1 cellular context compared by ENCODE assay signal in the genomic region with DNA sequence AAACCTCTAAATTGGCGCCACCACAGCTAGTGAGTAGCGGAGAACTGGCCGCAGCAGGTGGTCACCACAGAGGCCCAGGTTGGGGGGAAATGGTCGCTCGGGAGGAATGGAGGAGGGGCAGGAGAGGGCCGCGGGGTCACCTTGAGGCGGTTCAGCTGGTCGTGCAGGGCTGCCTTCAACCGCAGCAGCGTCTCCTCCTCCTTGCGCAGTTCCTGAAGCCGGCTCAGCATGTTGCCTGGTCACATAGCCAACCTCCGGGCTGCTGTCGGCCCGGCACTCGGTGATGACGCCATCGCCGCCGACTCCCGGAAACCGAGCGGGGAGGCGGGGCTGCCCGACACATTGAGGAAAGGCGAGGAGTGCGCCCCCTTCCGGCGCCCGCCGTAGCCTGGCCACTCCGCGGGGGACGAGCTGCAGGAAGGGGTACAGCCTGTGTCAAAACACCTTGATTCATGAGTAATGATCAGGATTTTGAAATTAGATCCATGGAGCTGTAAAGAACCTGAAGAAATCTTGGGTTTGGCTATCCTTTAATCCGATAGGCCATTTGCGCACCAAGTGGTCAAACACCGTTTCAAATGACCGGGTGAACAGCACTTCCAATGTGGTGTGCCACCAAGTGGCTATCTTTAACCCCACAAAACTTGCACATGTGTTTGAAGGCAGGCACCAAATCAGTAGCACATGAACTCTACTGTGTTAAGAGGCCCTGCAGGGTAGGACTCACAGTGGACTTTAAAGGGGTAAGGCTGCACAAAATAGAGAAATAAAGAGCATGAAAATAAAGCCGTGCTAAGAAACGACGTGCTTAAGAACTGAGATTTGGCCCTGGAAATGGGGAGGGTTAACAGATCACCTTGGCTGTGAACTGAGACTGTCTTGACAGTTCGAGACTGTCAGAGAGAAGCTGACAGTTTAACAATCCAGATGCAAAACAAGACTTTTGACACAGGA.
TF ChIP-seq lines count a peak whose summit lies in the region.

A gene with protein sequence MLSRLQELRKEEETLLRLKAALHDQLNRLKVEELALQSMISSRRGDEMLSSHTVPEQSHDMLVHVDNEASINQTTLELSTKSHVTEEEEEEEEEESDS (minus strand): TSS at position 261 of the 954 bp plus-strand sequence. CDS start 31 bp downstream, at position 230.

TF ChIP-seq in HepG2, 621 proteins besides CTCF, POLR2A, EP300 and RAD21 (continued from another document and continues in another):
- TF ChIP-seq, protein P1, sequence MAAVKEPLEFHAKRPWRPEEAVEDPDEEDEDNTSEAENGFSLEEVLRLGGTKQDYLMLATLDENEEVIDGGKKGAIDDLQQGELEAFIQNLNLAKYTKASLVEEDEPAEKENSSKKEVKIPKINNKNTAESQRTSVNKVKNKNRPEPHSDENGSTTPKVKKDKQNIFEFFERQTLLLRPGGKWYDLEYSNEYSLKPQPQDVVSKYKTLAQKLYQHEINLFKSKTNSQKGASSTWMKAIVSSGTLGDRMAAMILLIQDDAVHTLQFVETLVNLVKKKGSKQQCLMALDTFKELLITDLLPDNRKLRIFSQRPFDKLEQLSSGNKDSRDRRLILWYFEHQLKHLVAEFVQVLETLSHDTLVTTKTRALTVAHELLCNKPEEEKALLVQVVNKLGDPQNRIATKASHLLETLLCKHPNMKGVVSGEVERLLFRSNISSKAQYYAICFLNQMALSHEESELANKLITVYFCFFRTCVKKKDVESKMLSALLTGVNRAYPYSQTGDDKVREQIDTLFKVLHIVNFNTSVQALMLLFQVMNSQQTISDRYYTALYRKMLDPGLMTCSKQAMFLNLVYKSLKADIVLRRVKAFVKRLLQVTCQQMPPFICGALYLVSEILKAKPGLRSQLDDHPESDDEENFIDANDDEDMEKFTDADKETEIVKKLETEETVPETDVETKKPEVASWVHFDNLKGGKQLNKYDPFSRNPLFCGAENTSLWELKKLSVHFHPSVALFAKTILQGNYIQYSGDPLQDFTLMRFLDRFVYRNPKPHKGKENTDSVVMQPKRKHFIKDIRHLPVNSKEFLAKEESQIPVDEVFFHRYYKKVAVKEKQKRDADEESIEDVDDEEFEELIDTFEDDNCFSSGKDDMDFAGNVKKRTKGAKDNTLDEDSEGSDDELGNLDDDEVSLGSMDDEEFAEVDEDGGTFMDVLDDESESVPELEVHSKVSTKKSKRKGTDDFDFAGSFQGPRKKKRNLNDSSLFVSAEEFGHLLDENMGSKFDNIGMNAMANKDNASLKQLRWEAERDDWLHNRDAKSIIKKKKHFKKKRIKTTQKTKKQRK (IDR thresholded peaks at IDR 0.05; ENCODE audit: low read length), result no peak
- TF ChIP-seq CEBPG (CRISPR knock-in tag; IDR thresholded peaks at IDR 0.05), result peak; percentile 73
- TF ChIP-seq, protein P2, sequence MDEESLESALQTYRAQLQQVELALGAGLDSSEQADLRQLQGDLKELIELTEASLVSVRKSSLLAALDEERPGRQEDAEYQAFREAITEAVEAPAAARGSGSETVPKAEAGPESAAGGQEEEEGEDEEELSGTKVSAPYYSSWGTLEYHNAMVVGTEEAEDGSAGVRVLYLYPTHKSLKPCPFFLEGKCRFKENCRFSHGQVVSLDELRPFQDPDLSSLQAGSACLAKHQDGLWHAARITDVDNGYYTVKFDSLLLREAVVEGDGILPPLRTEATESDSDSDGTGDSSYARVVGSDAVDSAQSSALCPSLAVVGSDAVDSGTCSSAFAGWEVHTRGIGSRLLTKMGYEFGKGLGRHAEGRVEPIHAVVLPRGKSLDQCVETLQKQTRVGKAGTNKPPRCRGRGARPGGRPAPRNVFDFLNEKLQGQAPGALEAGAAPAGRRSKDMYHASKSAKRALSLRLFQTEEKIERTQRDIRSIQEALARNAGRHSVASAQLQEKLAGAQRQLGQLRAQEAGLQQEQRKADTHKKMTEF (CRISPR knock-in tag; IDR thresholded peaks at IDR 0.05), result peak; percentile 95
- 0 out of 2 replicates have a peak, but pooled peaks have one; percentile 21 for TF ChIP-seq NCOR1 (IDR thresholded peaks at IDR 0.05; ENCODE audit: borderline replicate concordance, low read length)
- peak; percentile 71; the same call in 1 of the 2 replicates for TF ChIP-seq NFKBIZ (CRISPR knock-in tag; IDR thresholded peaks at IDR 0.05)
- TF ChIP-seq, protein P3, sequence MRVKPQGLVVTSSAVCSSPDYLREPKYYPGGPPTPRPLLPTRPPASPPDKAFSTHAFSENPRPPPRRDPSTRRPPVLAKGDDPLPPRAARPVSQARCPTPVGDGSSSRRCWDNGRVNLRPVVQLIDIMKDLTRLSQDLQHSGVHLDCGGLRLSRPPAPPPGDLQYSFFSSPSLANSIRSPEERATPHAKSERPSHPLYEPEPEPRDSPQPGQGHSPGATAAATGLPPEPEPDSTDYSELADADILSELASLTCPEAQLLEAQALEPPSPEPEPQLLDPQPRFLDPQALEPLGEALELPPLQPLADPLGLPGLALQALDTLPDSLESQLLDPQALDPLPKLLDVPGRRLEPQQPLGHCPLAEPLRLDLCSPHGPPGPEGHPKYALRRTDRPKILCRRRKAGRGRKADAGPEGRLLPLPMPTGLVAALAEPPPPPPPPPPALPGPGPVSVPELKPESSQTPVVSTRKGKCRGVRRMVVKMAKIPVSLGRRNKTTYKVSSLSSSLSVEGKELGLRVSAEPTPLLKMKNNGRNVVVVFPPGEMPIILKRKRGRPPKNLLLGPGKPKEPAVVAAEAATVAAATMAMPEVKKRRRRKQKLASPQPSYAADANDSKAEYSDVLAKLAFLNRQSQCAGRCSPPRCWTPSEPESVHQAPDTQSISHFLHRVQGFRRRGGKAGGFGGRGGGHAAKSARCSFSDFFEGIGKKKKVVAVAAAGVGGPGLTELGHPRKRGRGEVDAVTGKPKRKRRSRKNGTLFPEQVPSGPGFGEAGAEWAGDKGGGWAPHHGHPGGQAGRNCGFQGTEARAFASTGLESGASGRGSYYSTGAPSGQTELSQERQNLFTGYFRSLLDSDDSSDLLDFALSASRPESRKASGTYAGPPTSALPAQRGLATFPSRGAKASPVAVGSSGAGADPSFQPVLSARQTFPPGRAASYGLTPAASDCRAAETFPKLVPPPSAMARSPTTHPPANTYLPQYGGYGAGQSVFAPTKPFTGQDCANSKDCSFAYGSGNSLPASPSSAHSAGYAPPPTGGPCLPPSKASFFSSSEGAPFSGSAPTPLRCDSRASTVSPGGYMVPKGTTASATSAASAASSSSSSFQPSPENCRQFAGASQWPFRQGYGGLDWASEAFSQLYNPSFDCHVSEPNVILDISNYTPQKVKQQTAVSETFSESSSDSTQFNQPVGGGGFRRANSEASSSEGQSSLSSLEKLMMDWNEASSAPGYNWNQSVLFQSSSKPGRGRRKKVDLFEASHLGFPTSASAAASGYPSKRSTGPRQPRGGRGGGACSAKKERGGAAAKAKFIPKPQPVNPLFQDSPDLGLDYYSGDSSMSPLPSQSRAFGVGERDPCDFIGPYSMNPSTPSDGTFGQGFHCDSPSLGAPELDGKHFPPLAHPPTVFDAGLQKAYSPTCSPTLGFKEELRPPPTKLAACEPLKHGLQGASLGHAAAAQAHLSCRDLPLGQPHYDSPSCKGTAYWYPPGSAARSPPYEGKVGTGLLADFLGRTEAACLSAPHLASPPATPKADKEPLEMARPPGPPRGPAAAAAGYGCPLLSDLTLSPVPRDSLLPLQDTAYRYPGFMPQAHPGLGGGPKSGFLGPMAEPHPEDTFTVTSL (CRISPR knock-in tag; IDR thresholded peaks at IDR 0.05; ENCODE audit: borderline replicate concordance), result no peak; the same call in 1 of the 2 replicates
- TF ChIP-seq KLF12 (CRISPR knock-in tag; IDR thresholded peaks at IDR 0.05; ENCODE audit: borderline replicate concordance), result no peak; the same call in 1 of the 2 replicates
- TF ChIP-seq SSRP1 (CRISPR knock-in tag; IDR thresholded peaks at IDR 0.05), result no peak
- TF ChIP-seq ZNF781 (CRISPR knock-in tag; IDR thresholded peaks at IDR 0.05; ENCODE audit: borderline replicate concordance, not compliant biosample characterization), result no peak
- TF ChIP-seq TMF1 (CRISPR knock-in tag; IDR thresholded peaks at IDR 0.05; ENCODE audit: low read depth), result no peak
- no peak for TF ChIP-seq HHEX (CRISPR knock-in tag; IDR thresholded peaks at IDR 0.05)
- no peak for TF ChIP-seq KAT7 (CRISPR knock-in tag; IDR thresholded peaks at IDR 0.05; ENCODE audit: borderline replicate concordance)
- TF ChIP-seq, protein P4, sequence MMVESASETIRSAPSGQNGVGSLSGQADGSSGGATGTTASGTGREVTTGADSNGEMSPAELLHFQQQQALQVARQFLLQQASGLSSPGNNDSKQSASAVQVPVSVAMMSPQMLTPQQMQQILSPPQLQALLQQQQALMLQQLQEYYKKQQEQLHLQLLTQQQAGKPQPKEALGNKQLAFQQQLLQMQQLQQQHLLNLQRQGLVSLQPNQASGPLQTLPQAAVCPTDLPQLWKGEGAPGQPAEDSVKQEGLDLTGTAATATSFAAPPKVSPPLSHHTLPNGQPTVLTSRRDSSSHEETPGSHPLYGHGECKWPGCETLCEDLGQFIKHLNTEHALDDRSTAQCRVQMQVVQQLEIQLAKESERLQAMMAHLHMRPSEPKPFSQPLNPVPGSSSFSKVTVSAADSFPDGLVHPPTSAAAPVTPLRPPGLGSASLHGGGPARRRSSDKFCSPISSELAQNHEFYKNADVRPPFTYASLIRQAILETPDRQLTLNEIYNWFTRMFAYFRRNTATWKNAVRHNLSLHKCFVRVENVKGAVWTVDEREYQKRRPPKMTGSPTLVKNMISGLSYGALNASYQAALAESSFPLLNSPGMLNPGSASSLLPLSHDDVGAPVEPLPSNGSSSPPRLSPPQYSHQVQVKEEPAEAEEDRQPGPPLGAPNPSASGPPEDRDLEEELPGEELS (CRISPR knock-in tag; IDR thresholded peaks at IDR 0.05), result 0 out of 2 replicates have a peak, but pooled peaks have one; percentile 17
- no peak for TF ChIP-seq ZNF615 (CRISPR knock-in tag; IDR thresholded peaks at IDR 0.05; ENCODE audit: borderline replicate concordance)
- TF ChIP-seq, protein P5, sequence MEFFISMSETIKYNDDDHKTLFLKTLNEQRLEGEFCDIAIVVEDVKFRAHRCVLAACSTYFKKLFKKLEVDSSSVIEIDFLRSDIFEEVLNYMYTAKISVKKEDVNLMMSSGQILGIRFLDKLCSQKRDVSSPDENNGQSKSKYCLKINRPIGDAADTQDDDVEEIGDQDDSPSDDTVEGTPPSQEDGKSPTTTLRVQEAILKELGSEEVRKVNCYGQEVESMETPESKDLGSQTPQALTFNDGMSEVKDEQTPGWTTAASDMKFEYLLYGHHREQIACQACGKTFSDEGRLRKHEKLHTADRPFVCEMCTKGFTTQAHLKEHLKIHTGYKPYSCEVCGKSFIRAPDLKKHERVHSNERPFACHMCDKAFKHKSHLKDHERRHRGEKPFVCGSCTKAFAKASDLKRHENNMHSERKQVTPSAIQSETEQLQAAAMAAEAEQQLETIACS (CRISPR knock-in tag; IDR thresholded peaks at IDR 0.05), result no peak
- TF ChIP-seq MEIS1 (CRISPR knock-in tag; IDR thresholded peaks at IDR 0.05; ENCODE audit: borderline replicate concordance), result peak; percentile 45; the same call in 1 of the 2 replicates
- TF ChIP-seq HDAC1 (CRISPR knock-in tag; IDR thresholded peaks at IDR 0.05), result peak; percentile 98
- TF ChIP-seq ZFP1 (CRISPR knock-in tag; IDR thresholded peaks at IDR 0.05), result 0 out of 2 replicates have a peak, but pooled peaks have one; percentile 52
- TF ChIP-seq ZNF577 (CRISPR knock-in tag; IDR thresholded peaks at IDR 0.05; ENCODE audit: borderline replicate concordance, low read depth), result no peak
- no peak; the same call in 1 of the 2 replicates for TF ChIP-seq CBFB (CRISPR knock-in tag; IDR thresholded peaks at IDR 0.05)
- peak; percentile 59; the same call in 1 of the 2 replicates for TF ChIP-seq MEIS2 (CRISPR knock-in tag; IDR thresholded peaks at IDR 0.05)
- TF ChIP-seq ELF3 (CRISPR knock-in tag; IDR thresholded peaks at IDR 0.05), result peak; percentile 88
- TF ChIP-seq GATAD1 (CRISPR knock-in tag; IDR thresholded peaks at IDR 0.05), result peak; percentile 97
- no peak for TF ChIP-seq SMC3 (IDR thresholded peaks at IDR 0.05; ENCODE audit: low read length)
- TF ChIP-seq, protein P6, sequence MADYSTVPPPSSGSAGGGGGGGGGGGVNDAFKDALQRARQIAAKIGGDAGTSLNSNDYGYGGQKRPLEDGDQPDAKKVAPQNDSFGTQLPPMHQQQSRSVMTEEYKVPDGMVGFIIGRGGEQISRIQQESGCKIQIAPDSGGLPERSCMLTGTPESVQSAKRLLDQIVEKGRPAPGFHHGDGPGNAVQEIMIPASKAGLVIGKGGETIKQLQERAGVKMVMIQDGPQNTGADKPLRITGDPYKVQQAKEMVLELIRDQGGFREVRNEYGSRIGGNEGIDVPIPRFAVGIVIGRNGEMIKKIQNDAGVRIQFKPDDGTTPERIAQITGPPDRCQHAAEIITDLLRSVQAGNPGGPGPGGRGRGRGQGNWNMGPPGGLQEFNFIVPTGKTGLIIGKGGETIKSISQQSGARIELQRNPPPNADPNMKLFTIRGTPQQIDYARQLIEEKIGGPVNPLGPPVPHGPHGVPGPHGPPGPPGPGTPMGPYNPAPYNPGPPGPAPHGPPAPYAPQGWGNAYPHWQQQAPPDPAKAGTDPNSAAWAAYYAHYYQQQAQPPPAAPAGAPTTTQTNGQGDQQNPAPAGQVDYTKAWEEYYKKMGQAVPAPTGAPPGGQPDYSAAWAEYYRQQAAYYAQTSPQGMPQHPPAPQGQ (CRISPR knock-in tag; IDR thresholded peaks at IDR 0.05; ENCODE audit: borderline replicate concordance), result no peak; the same call in 1 of the 2 replicates
- TF ChIP-seq MIER2 (CRISPR knock-in tag; IDR thresholded peaks at IDR 0.05), result no peak
- TF ChIP-seq RAD51 (IDR thresholded peaks at IDR 0.05; ENCODE audit: borderline replicate concordance), result no peak
- TF ChIP-seq MYNN (CRISPR knock-in tag; IDR thresholded peaks at IDR 0.05; ENCODE audit: low read depth), result no peak
- no peak; the same call in 1 of the 2 replicates for TF ChIP-seq AHR (CRISPR knock-in tag; IDR thresholded peaks at IDR 0.05)
- no peak for TF ChIP-seq ZFYVE20 (CRISPR knock-in tag; IDR thresholded peaks at IDR 0.05; ENCODE audit: borderline replicate concordance, low read depth)
- no peak for TF ChIP-seq RFX3 (CRISPR knock-in tag; IDR thresholded peaks at IDR 0.05)
- peak; percentile 58 for TF ChIP-seq ATF7 (IDR thresholded peaks at IDR 0.05)
- peak; percentile 77 for TF ChIP-seq ATF7 (CRISPR knock-in tag; IDR thresholded peaks at IDR 0.05)
- TF ChIP-seq, protein P7, sequence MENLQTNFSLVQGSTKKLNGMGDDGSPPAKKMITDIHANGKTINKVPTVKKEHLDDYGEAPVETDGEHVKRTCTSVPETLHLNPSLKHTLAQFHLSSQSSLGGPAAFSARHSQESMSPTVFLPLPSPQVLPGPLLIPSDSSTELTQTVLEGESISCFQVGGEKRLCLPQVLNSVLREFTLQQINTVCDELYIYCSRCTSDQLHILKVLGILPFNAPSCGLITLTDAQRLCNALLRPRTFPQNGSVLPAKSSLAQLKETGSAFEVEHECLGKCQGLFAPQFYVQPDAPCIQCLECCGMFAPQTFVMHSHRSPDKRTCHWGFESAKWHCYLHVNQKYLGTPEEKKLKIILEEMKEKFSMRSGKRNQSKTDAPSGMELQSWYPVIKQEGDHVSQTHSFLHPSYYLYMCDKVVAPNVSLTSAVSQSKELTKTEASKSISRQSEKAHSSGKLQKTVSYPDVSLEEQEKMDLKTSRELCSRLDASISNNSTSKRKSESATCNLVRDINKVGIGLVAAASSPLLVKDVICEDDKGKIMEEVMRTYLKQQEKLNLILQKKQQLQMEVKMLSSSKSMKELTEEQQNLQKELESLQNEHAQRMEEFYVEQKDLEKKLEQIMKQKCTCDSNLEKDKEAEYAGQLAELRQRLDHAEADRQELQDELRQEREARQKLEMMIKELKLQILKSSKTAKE (CRISPR knock-in tag; IDR thresholded peaks at IDR 0.05; ENCODE audit: borderline replicate concordance), result no peak
